Comparison of ENCODE assay signal across 12 cellular contexts in genomic region chr13:18996221-18996620, GRCh38.
DNase-seq lines count a peak whose midpoint lies in the region; ATAC-seq and TF ChIP-seq lines count a peak whose summit lies in the region.
"Had no signal": no experiment of that assay in that cellular context is flagged by ENCODE, and none has a peak within 500 bp of the region (broad histone marks: within the 10 kb centered on the region; RNA-seq: fewer than 3 reads in every experiment).

No MANE protein-coding gene starts in this region.

- H3K27me3 ChIP-seq in CD4-positive, alpha-beta memory T cell (ENCODE audit: insufficient read depth, low read length): no peaks in the 10 kb centered on the region
- H3K27me3 ChIP-seq in esophagus muscularis mucosa: no peaks in the 10 kb centered on the region
- H3K27me3 ChIP-seq in neuronal stem cell (ENCODE audit: control insufficient read depth in 3 of 3, insufficient read depth in 3 of 3, low read depth in 1 of 3, low read length in 3 of 3): peaks cover 0 to 2% (median 0%) of the 10 kb centered on the region in 3 experiments
- H3K27me3 ChIP-seq: BE2C had no signal

- no peak overlapping the region for H3K23ac ChIP-seq in neuronal stem cell (ENCODE audit: low read depth, low read length, poor library complexity)

- no peak overlapping the region for H4K8ac ChIP-seq in neuronal stem cell (ENCODE audit: low read depth, low read length)

- no peaks in the 10 kb centered on the region for H3K36me3 Mint-ChIP-seq in CD4-positive, alpha-beta memory T cell
- H3K36me3 Mint-ChIP-seq: CD14-positive monocyte had no signal

- H2BK12ac ChIP-seq in neuronal stem cell (ENCODE audit: low read length): no peak overlapping the region

- H3K36me3 ChIP-seq in CD4-positive, alpha-beta memory T cell (ENCODE audit: insufficient read depth, low read length): no peaks in the 10 kb centered on the region
- H3K36me3 ChIP-seq in esophagus muscularis mucosa (no peaks in the 10 kb centered on the region), neuronal stem cell (replicated peaks in 1 of 2; ENCODE audit: control insufficient read depth in 2 of 2, insufficient read depth in 2 of 2, low read length in 2 of 2) (no peaks in the 10 kb centered on the region)
- H3K36me3 ChIP-seq: BE2C, HAP-1 had no signal

- DNase-seq in CD4-positive, alpha-beta memory T cell: no peak
- DNase-seq in esophagus muscularis mucosa (ENCODE audit: extremely low spot score): peak; percentile 80
- no peak for DNase-seq in neuronal stem cell (ENCODE audit: low spot score)
- no peak for DNase-seq in nucleus accumbens (lab: John Stamatoyannopoulos, UW)
- DNase-seq in NCI-H524 (lab: John Stamatoyannopoulos, UW): no peak
- DNase-seq: BE2C, DMS 273 treated with DMSO at 0.1 percent for 48 hours had no signal

- no peak for TF ChIP-seq CTCF in 22Rv1 (IDR thresholded peaks at IDR 0.05)
- TF ChIP-seq CTCF in esophagus muscularis mucosa (IDR thresholded peaks at IDR 0.05): no peak

- H3K4ac ChIP-seq in neuronal stem cell (ENCODE audit: low read length): no peak overlapping the region

- H3K4me1 ChIP-seq in CD4-positive, alpha-beta memory T cell (ENCODE audit: insufficient read depth, low read length): peaks cover 9% of the 10 kb centered on the region
- H3K4me1 ChIP-seq in esophagus muscularis mucosa (peaks cover 19 to 43% (median 26%) of the 10 kb centered on the region in 4 donors), neuronal stem cell (ENCODE audit: control insufficient read depth in 2 of 2, insufficient read depth in 1 of 2, low read depth in 1 of 2, low read length in 2 of 2) (no peaks in the 10 kb centered on the region)
- H3K4me1 ChIP-seq: A549, BE2C, HAP-1 had no signal

- peaks cover 0 to 5% (median 0%) of the 10 kb centered on the region in 8 donors for H3K9me3 Mint-ChIP-seq in CD4-positive, alpha-beta memory T cell

- no peak for ATAC-seq in GM18907 (IDR thresholded peaks at IDR 0.05; ENCODE audit: unreplicated experiment)
- ATAC-seq: A549 had no signal

- no peak overlapping the region for H2AFZ ChIP-seq in neuronal stem cell (ENCODE audit: low read length)

- no peak overlapping the region for H4K91ac ChIP-seq in neuronal stem cell (ENCODE audit: low read depth, low read length, poor library complexity)

- H2AK5ac ChIP-seq in neuronal stem cell (ENCODE audit: low read depth, low read length): no peak overlapping the region

- peaks cover 8 to 23% (median 17%) of the 10 kb centered on the region in 4 donors for H3K4me1 Mint-ChIP-seq in CD4-positive, alpha-beta memory T cell
- H3K4me1 Mint-ChIP-seq: CD14-positive monocyte had no signal

- H3K4me2 ChIP-seq in neuronal stem cell (ENCODE audit: insufficient read depth, low read length, poor library complexity, severe bottlenecking): no peak overlapping the region
- H3K4me2 ChIP-seq: A549 had no signal

- no peak overlapping the region for H3K4me3 ChIP-seq in CD4-positive, alpha-beta memory T cell (ENCODE audit: low read length in 2 of 2)
- H3K4me3 ChIP-seq in esophagus muscularis mucosa (no peak overlapping the region), neuronal stem cell (ENCODE audit: low read length in 2 of 2) (no peak overlapping the region)
- H3K4me3 ChIP-seq: A549, HAP-1 had no signal

- no peak overlapping the region for H3K18ac ChIP-seq in neuronal stem cell (ENCODE audit: low read length)

- CTCF ChIA-PET in CD4-positive, alpha-beta memory T cell (lab: Charles Lee; ENCODE audit: partially characterized antibody): no interaction called here

- no peak for TF ChIP-seq EP300 in esophagus muscularis mucosa (IDR thresholded peaks at IDR 0.05)

- no peak overlapping the region for H2BK5ac ChIP-seq in neuronal stem cell (ENCODE audit: low read length)

- H3K4me3 Mint-ChIP-seq in CD4-positive, alpha-beta memory T cell: peak overlapping the region in 2 of 8 donors; percentile 27 to 32
- H3K4me3 Mint-ChIP-seq: CD14-positive monocyte had no signal

- H3K14ac ChIP-seq in neuronal stem cell (ENCODE audit: low read length): no peak overlapping the region

- no peak for TF ChIP-seq POLR2A in esophagus muscularis mucosa (IDR thresholded peaks at IDR 0.05; ENCODE audit: low read depth)

- intact Hi-C loops in CD4-positive, alpha-beta memory T cell (cut with micrococcal nuclease): no loop called here
- intact Hi-C loops in esophagus muscularis mucosa (cut with DNase I): no loop called here

- H3K27ac ChIP-seq in 22Rv1 (peak overlapping the region; percentile 72), esophagus muscularis mucosa (replicated peaks in 1 of 4) (no peak overlapping the region), neuronal stem cell (replicated peaks; ENCODE audit: low read length) (no peak overlapping the region)
- H3K27ac ChIP-seq in CD4-positive, alpha-beta memory T cell (ENCODE audit: low read depth, low read length): no peak overlapping the region
- H3K27ac ChIP-seq: A549 had no signal

- no peaks in the 10 kb centered on the region for H3K9me3 ChIP-seq in CD4-positive, alpha-beta memory T cell (ENCODE audit: control insufficient read depth in 1 of 2, low read length in 2 of 2)
- H3K9me3 ChIP-seq in esophagus muscularis mucosa (peaks cover 0 to 39% (median 16%) of the 10 kb centered on the region in 4 donors), neuronal stem cell (replicated peaks in 1 of 2; ENCODE audit: control insufficient read depth in 2 of 2, insufficient read depth in 1 of 2, low read depth in 1 of 2, low read length in 2 of 2) (peaks cover 0 to 74% of the 10 kb centered on the region in 2 donors)
- H3K9me3 ChIP-seq: A549, BE2C, HAP-1 had no signal

- peak overlapping the region in 5 of 7 donors; percentile 24 to 86 (median 48) for H3K27ac Mint-ChIP-seq in CD4-positive, alpha-beta memory T cell

- POLR2A ChIA-PET in CD4-positive, alpha-beta memory T cell (lab: Charles Lee; ENCODE audit: partially characterized antibody): no interaction called here

- H3K79me1 ChIP-seq in neuronal stem cell (ENCODE audit: low read depth, low read length): no peaks in the 10 kb centered on the region

- WGBS in esophagus muscularis mucosa: 47% methylated on average over 2 of the region's 2 CpGs
- WGBS in neuronal stem cell (ENCODE audit: extremely low coverage in 2 of 2, insufficient read length in 2 of 2, insufficient replicate concordance in 1 of 2), 2 donors: no CpG with 5 or more reads among the region's 2 CpGs

- H2BK15ac ChIP-seq in neuronal stem cell (ENCODE audit: low read length): no peak overlapping the region

- H2BK120ac ChIP-seq in neuronal stem cell (ENCODE audit: low read depth, low read length): no peak overlapping the region

- no peaks in the 10 kb centered on the region for H3K27me3 Mint-ChIP-seq in CD4-positive, alpha-beta memory T cell

- peak overlapping the region; percentile 7 for H3K9ac ChIP-seq in neuronal stem cell (ENCODE audit: low read depth, low read length, poor library complexity)
